In genomic region chr22:38793721-38794466, GRCh38 we compare ENCODE assay signal across 1 cellular context.
TF ChIP-seq lines count a peak whose summit lies in the region.

TSS of gene DNAL4 (minus strand) at chr22:38794143. CDS start at chr22:38782731, 11,412 bp downstream.

TF ChIP-seq in HepG2, 621 proteins besides CTCF, POLR2A, EP300 and RAD21 (continued from another document and continues in another):
- TF ChIP-seq NFYC (CRISPR knock-in tag; IDR thresholded peaks at IDR 0.05) = peak; percentile 89
- TF ChIP-seq ZNF260 (CRISPR knock-in tag; IDR thresholded peaks at IDR 0.05; ENCODE audit: borderline replicate concordance, low read depth) = no peak
- TF ChIP-seq GMEB2 (CRISPR knock-in tag; IDR thresholded peaks at IDR 0.05; ENCODE audit: low read depth) = no peak
- TF ChIP-seq PHF8 (CRISPR knock-in tag; IDR thresholded peaks at IDR 0.05) = peak; percentile 51
- TF ChIP-seq ATM (IDR thresholded peaks at IDR 0.05; ENCODE audit: borderline replicate concordance) = no peak
- peak; percentile 77 for TF ChIP-seq GABPA (IDR thresholded peaks at IDR 0.05; ENCODE audit: low read depth, low read length)
- TF ChIP-seq GABPA (CRISPR knock-in tag; IDR thresholded peaks at IDR 0.05; ENCODE audit: low read depth) = peak; percentile 93
- no peak for TF ChIP-seq ZFP36L1 (CRISPR knock-in tag; IDR thresholded peaks at IDR 0.05)
- TF ChIP-seq SRY (CRISPR knock-in tag; IDR thresholded peaks at IDR 0.05) = 0 out of 2 replicates have a peak, but pooled peaks have one; percentile 63
- no peak for TF ChIP-seq ZNF512B (CRISPR knock-in tag; IDR thresholded peaks at IDR 0.05; ENCODE audit: borderline replicate concordance)
- TF ChIP-seq KLF12 (CRISPR knock-in tag; IDR thresholded peaks at IDR 0.05; ENCODE audit: borderline replicate concordance) = no peak
- TF ChIP-seq ZNF292 (CRISPR knock-in tag; IDR thresholded peaks at IDR 0.05; ENCODE audit: borderline replicate concordance, low read depth) = no peak
- no peak for TF ChIP-seq ZHX1 (CRISPR knock-in tag; IDR thresholded peaks at IDR 0.05; ENCODE audit: low read depth)
- TF ChIP-seq ZNF10 (CRISPR knock-in tag; IDR thresholded peaks at IDR 0.05; ENCODE audit: borderline replicate concordance, low read depth) = no peak
- TF ChIP-seq ZNF7 (CRISPR knock-in tag; IDR thresholded peaks at IDR 0.05) = no peak
- TF ChIP-seq ZNF740 (CRISPR knock-in tag; IDR thresholded peaks at IDR 0.05) = no peak
- TF ChIP-seq ZNF580 (CRISPR knock-in tag; IDR thresholded peaks at IDR 0.05; ENCODE audit: borderline replicate concordance, low read depth) = no peak
- TF ChIP-seq ZKSCAN8 (CRISPR knock-in tag; IDR thresholded peaks at IDR 0.05; ENCODE audit: borderline replicate concordance) = no peak
- TF ChIP-seq NFYB (CRISPR knock-in tag; IDR thresholded peaks at IDR 0.05) = peak; percentile 87
- TF ChIP-seq ZNF101 (CRISPR knock-in tag; IDR thresholded peaks at IDR 0.05; ENCODE audit: borderline replicate concordance, low read depth) = no peak
- no peak for TF ChIP-seq PPARG (CRISPR knock-in tag; conservative IDR thresholded peaks at IDR 0.05)
- TF ChIP-seq CSRNP1 (CRISPR knock-in tag; IDR thresholded peaks at IDR 0.05) = no peak
- TF ChIP-seq ZNF230 (CRISPR knock-in tag; IDR thresholded peaks at IDR 0.05) = no peak
- peak; percentile 26; the same call in 1 of the 2 replicates for TF ChIP-seq SALL1 (CRISPR knock-in tag; IDR thresholded peaks at IDR 0.05)
- no peak for TF ChIP-seq DDIT3 (CRISPR knock-in tag; IDR thresholded peaks at IDR 0.05)
- TF ChIP-seq MNT (IDR thresholded peaks at IDR 0.05) = no peak
- TF ChIP-seq MBNL3 (CRISPR knock-in tag; conservative IDR thresholded peaks at IDR 0.05) = no peak
- no peak for TF ChIP-seq BORCS8-MEF2B (CRISPR knock-in tag; IDR thresholded peaks at IDR 0.05)
- no peak for TF ChIP-seq MED8 (CRISPR knock-in tag; IDR thresholded peaks at IDR 0.05; ENCODE audit: insufficient replicate concordance)
- no peak for TF ChIP-seq ZNF672 (CRISPR knock-in tag; IDR thresholded peaks at IDR 0.05)
- TF ChIP-seq RELA (CRISPR knock-in tag; IDR thresholded peaks at IDR 0.05) = no peak
- TF ChIP-seq UBTF (CRISPR knock-in tag; IDR thresholded peaks at IDR 0.05) = peak; percentile 49; the same call in 1 of the 2 replicates
- TF ChIP-seq ETV5 (CRISPR knock-in tag; IDR thresholded peaks at IDR 0.05; ENCODE audit: borderline replicate concordance) = peak; percentile 22; the same call in 1 of the 2 replicates
- no peak for TF ChIP-seq NBN (conservative IDR thresholded peaks at IDR 0.05)
- no peak for TF ChIP-seq NCOR1 (IDR thresholded peaks at IDR 0.05; ENCODE audit: borderline replicate concordance, low read length)
- no peak for TF ChIP-seq ZNF629 (CRISPR knock-in tag; conservative IDR thresholded peaks at IDR 0.05)
- TF ChIP-seq CENPBD1 (CRISPR knock-in tag; IDR thresholded peaks at IDR 0.05; ENCODE audit: borderline replicate concordance, low read depth) = no peak
- TF ChIP-seq ZNF431 (CRISPR knock-in tag; IDR thresholded peaks at IDR 0.05; ENCODE audit: borderline replicate concordance, low read depth) = no peak
- TF ChIP-seq EHMT2 (IDR thresholded peaks at IDR 0.05; ENCODE audit: borderline replicate concordance, low read depth, low read length) = no peak
- TF ChIP-seq ATRX (CRISPR knock-in tag; IDR thresholded peaks at IDR 0.05; ENCODE audit: borderline replicate concordance) = no peak
- no peak for TF ChIP-seq E2F2 (CRISPR knock-in tag; IDR thresholded peaks at IDR 0.05; ENCODE audit: borderline replicate concordance)
- no peak for TF ChIP-seq NCOA5 (CRISPR knock-in tag; IDR thresholded peaks at IDR 0.05)
- peak; percentile 87 for TF ChIP-seq GABPB1 (CRISPR knock-in tag; IDR thresholded peaks at IDR 0.05)
- TF ChIP-seq HMGXB4 (CRISPR knock-in tag; IDR thresholded peaks at IDR 0.05; ENCODE audit: borderline replicate concordance in 1 of 2, low read depth in 1 of 2) = no peak
- TF ChIP-seq MED1 (CRISPR knock-in tag; IDR thresholded peaks at IDR 0.05) = no peak
- no peak for TF ChIP-seq ZNF781 (CRISPR knock-in tag; IDR thresholded peaks at IDR 0.05; ENCODE audit: borderline replicate concordance, not compliant biosample characterization)
- TF ChIP-seq ZNF33B (CRISPR knock-in tag; IDR thresholded peaks at IDR 0.05) = no peak
- no peak for TF ChIP-seq ZNF333 (CRISPR knock-in tag; IDR thresholded peaks at IDR 0.05; ENCODE audit: borderline replicate concordance)
- TF ChIP-seq ZEB1 (IDR thresholded peaks at IDR 0.05; ENCODE audit: insufficient replicate concordance, low read depth) = no peak
- TF ChIP-seq KAT8 (CRISPR knock-in tag; IDR thresholded peaks at IDR 0.05) = peak; percentile 45
